In the genomic region with DNA sequence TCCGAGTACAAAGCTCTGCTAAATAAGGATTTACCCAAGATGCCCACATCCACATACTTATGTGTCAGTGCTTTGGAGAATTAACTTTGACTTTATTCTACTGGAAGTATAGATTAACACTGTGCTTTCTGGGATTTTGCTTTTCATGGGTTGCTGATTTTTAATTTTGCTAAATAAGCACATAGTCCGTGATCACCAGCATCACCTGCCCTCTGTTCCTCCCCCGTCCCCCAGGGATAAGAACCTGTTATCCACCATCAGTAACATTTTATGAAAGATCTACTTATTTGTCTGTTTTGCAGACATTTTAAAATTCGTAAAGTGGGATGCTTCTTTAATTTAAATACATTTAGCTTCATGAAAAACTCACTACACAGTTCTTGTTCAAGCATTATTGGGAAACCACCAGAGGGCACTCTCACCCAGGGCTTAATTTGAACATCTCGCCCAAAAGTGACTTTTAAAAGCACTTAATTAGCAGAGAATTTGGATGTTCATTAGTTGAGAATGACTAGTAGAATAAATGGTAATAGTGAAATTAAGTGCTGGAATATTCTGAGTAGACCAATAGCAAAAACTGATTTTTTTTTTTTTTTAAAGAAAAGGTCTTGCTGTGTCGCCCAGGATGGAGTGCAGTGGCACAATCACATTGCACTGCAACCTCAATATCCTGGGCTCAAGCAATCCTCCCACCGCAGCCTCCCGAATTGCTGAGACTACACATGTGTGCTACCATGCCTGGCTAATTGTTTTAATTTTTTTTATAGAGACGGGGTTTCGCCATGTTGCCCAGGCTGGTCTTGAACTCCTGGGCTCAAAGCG, we compare ENCODE assay signal across 8 cellular contexts. TPM values are rescaled to one million over a fixed set of nuclear protein-coding genes. Genes with fewer than 3 reads are reported as not detected.
DNase-seq lines count a peak whose midpoint lies in the region; ATAC-seq and TF ChIP-seq lines count a peak whose summit lies in the region.

No MANE protein-coding gene starts in this region.

- H3K27me3 ChIP-seq in ascending aorta (no peaks in the 10 kb centered on the region), kidney epithelial cell (ENCODE audit: control insufficient read depth, insufficient read depth, low read length) (no peaks in the 10 kb centered on the region)

- ATAC-seq in GM18868 (IDR thresholded peaks at IDR 0.05; ENCODE audit: unreplicated experiment) (no peak), GM18520 (IDR thresholded peaks at IDR 0.05; ENCODE audit: unreplicated experiment) (no peak)

- in situ Hi-C loops in Caki2 (cut with HindIII; ENCODE audit: low pct_unique_long_range_greater_than_20kb, low sequenced_read_pairs), result no loop called here
- in situ Hi-C loops in KBM-7 (cut with MboI; ENCODE audit: low pct_unique_long_range_greater_than_20kb, low sequenced_read_pairs), result loop anchor here (25.0 kb wide), 2 partner anchors 484 to 609 kb away; no protein-coding TSS in a partner anchor

- intact Hi-C loops in ascending aorta (cut with DNase I), result loop anchor here (2.0 to 5.0 kb wide), 3 partner anchors 66 to 259 kb away; a partner anchor contains a TSS

- TF ChIP-seq CTCF in ascending aorta (IDR thresholded peaks at IDR 0.05) (peak; percentile 57 to 81 (median 75)), kidney epithelial cell (IDR thresholded peaks at IDR 0.05; ENCODE audit: insufficient read depth, low read length, poor library complexity, severe bottlenecking) (peak; percentile 85)

- no peaks in the 10 kb centered on the region for H3K9me3 ChIP-seq in ascending aorta

- H3K36me3 ChIP-seq in ascending aorta (no peaks in the 10 kb centered on the region), kidney epithelial cell (ENCODE audit: control insufficient read depth, insufficient read depth, low read length) (no peaks in the 10 kb centered on the region)

- no peak overlapping the region for H3K4me3 ChIP-seq in ascending aorta
- H3K4me3 ChIP-seq in kidney epithelial cell (ENCODE audit: low read depth, low read length), result no peak overlapping the region

- H3K4me1 ChIP-seq in ascending aorta, result no peaks in the 10 kb centered on the region

- DNase-seq in Caki2 (ENCODE audit: low read depth) (peak; percentile 14), KBM-7 (peak; percentile 58), T-helper 1 cell (peak in 4 of 5 donors; percentile 35 to 67 (median 48)), ascending aorta (ENCODE audit: low spot score in 2 of 2) (peak in 1 of 2 donors; percentile 67), kidney epithelial cell (ENCODE audit: low read depth) (no peak)
- DNase-seq in stimulated activated CD4-positive, alpha-beta T cell treated with anti-CD3 and anti-CD28 coated beads, TNF-alpha, amount 100 ng/mL, for 24 hours (ENCODE audit: low read depth in 3 of 3), result peak; percentile 27 to 48 (median 33)

- no peak overlapping the region for H3K27ac ChIP-seq in ascending aorta

RNA-seq across cellular contexts. Expression of a gene that starts 35.7 kb away (rescaled TPM):
- 25.1 and 48.3 TPM in 2 replicates for total RNA-seq in Caki2 (2014; rRNA removed; shearing (Covaris generic); ENCODE audit: low replicate concordance)
- total RNA-seq in ascending aorta, result 8.4 TPM
- 74.3 and 95.1 TPM in 2 replicates for total RNA-seq in kidney epithelial cell
